ENCODE assay signal across 8 cellular contexts in the genomic region with DNA sequence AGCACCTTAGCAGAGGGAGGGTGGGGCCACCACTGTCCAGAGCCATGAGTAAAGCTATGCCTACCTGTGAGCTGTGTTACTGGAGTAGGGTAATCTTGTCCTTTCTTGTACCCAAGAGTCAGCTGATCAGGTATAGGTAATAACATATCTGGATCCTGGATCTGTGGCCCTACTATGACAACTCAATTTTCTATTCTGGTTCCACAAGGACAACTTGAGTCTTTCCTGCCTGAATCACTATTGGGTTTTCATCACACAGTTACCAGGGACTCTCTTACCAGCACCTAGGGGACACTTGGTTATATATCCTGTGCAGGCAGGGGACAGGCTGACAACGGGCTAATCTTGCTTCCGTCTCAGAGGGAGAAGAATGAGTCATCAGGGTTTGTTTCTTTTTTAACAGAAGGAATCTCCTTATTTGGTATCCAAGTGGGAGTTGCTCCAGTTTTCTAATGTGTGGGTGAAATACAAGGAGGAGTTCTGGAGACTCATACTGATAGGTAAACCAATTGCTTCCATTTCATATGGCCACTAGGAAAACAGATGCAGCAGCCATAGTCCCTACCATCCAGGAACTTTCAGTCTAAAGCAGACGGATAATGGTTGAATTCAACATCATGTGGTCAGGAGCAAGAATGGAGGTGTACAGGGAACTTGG. TPM values are rescaled to one million over a fixed set of nuclear protein-coding genes. Genes with fewer than 3 reads are reported as not detected.
DNase-seq lines count a peak whose midpoint lies in the region; ATAC-seq, FAIRE-seq and TF ChIP-seq lines count a peak whose summit lies in the region.

No MANE protein-coding gene starts in this region.

- peaks cover 8 to 42% (median 10%) of the 10 kb centered on the region in 3 donors for H3K4me1 ChIP-seq in pancreas

- peaks cover 40% of the 10 kb centered on the region for H3K9me3 Mint-ChIP-seq in T-helper 2 cell treated with Interferon-gamma antibody and Interleukin-4, amounts not matched to agents 5 μg/mL and 100 μg/mL, for 36 hours

- in situ Hi-C loops in GM13976 (cut with MboI; ENCODE audit: low sequenced_read_pairs, unreplicated experiment) = no loop called here

- DNase-seq in GM13976 (ENCODE audit: low spot score) = peak; percentile 23
- peak; percentile 52 for DNase-seq in T-helper 2 cell treated with Interferon-gamma antibody and Interleukin-4, amounts not matched to agents 5 μg/mL and 100 μg/mL, for 36 hours (ENCODE audit: low spot score)
- DNase-seq in epithelial cell of prostate (ENCODE audit: low read depth, low spot score) = peak; percentile 39
- DNase-seq in pancreas = peak in 1 of 6 donors; percentile 38
- no peak for DNase-seq in WERI-Rb-1
- no peak for DNase-seq in GF-D8 (lab: John Stamatoyannopoulos, UW)
- no peak for DNase-seq in GOT3 (lab: John Stamatoyannopoulos, UW)

- intact Hi-C loops in pancreas (cut with DNase I) = no loop called here

- peak overlapping the region; percentile 41 for H3K4me3 Mint-ChIP-seq in T-helper 2 cell treated with Interferon-gamma antibody and Interleukin-4, amounts not matched to agents 5 μg/mL and 100 μg/mL, for 36 hours

- H3K9me3 ChIP-seq in pancreas (no peaks in the 10 kb centered on the region), WERI-Rb-1 (ENCODE audit: severe bottlenecking) (no peaks in the 10 kb centered on the region)

- H3K36me3 Mint-ChIP-seq in T-helper 2 cell treated with Interferon-gamma antibody and Interleukin-4, amounts not matched to agents 5 μg/mL and 100 μg/mL, for 36 hours (ENCODE audit: low read depth) = peaks cover 95% of the 10 kb centered on the region

- peaks cover 56% of the 10 kb centered on the region for H3K4me1 Mint-ChIP-seq in T-helper 2 cell treated with Interferon-gamma antibody and Interleukin-4, amounts not matched to agents 5 μg/mL and 100 μg/mL, for 36 hours (ENCODE audit: low read depth)

- no peak for FAIRE-seq in pancreas (lab: Jason Lieb, UNC)

- no peaks in the 10 kb centered on the region for H3K27me3 ChIP-seq in pancreas
- H3K27me3 ChIP-seq in WERI-Rb-1 (ENCODE audit: insufficient read depth, low read depth, severe bottlenecking) = no peaks in the 10 kb centered on the region

- H3K36me3 ChIP-seq in pancreas (peaks cover 0 to 7% (median 0%) of the 10 kb centered on the region in 3 donors), WERI-Rb-1 (peaks cover 5% of the 10 kb centered on the region)

- H3K27ac ChIP-seq in epithelial cell of prostate = peak overlapping the region; percentile 52
- peak overlapping the region in 2 of 4 donors; percentile 49 to 51 for H3K27ac ChIP-seq in pancreas
- no peak overlapping the region for H3K27ac ChIP-seq in WERI-Rb-1

- WGBS in pancreas, 2 donors = 37% methylated on average over 3 of the region's 3 CpGs

- no peaks in the 10 kb centered on the region for H3K27me3 Mint-ChIP-seq in T-helper 2 cell treated with Interferon-gamma antibody and Interleukin-4, amounts not matched to agents 5 μg/mL and 100 μg/mL, for 36 hours (ENCODE audit: low read depth)

- peak overlapping the region; percentile 73 for H3K27ac Mint-ChIP-seq in T-helper 2 cell treated with Interferon-gamma antibody and Interleukin-4, amounts not matched to agents 5 μg/mL and 100 μg/mL, for 36 hours

- H3K4me3 ChIP-seq in pancreas (no peak overlapping the region), WERI-Rb-1 (ENCODE audit: low read depth, low read length) (no peak overlapping the region)

- ATAC-seq in HG02938 (IDR thresholded peaks at IDR 0.05; ENCODE audit: unreplicated experiment) (peak; percentile 41), pancreas (peak; percentile 72 to 83 (median 78))

- TF ChIP-seq CTCF in GM13976 (IDR thresholded peaks at IDR 0.05; ENCODE audit: borderline replicate concordance, control extremely low read depth, extremely low read depth, insufficient read depth, missing control alignments) (no peak), pancreas (IDR thresholded peaks at IDR 0.05) (no peak), WERI-Rb-1 (IDR thresholded peaks at IDR 0.05; ENCODE audit: low read depth, low read length) (no peak)

RNA-seq across cellular contexts. Expression of a gene that starts 6.8 kb away (rescaled TPM):
- total RNA-seq in pancreas = 10 to 100 TPM in 1 of 6 donors, 1 to 10 TPM in 5; 3.6 to 13.8 (median 6.0) TPM
- polyA plus RNA-seq in pancreas = 1 to 10 TPM; 1.2 to 3.2 TPM

Comparison
In these comparisons a context has a peak if more than half of its experiments do, and no peak if none do; other contexts are left out.
1. DNase-seq: peak in GM13976 (single experiment), T-helper 2 cell treated with Interferon-gamma antibody and Interleukin-4, amounts not matched to agents 5 μg/mL and 100 μg/mL, for 36 hours (single experiment) and epithelial cell of prostate (single experiment); none in WERI-Rb-1 (single experiment), GF-D8 (single experiment) and GOT3 (single experiment).